15 cellular contexts compared by ENCODE assay signal in genomic region chr4:112448211-112448745, GRCh38.
DNase-seq lines count a peak whose midpoint lies in the region; FAIRE-seq and TF ChIP-seq lines count a peak whose summit lies in the region.
"Had no signal": no experiment of that assay in that cellular context is flagged by ENCODE, and none has a peak within 500 bp of the region (broad histone marks: within the 10 kb centered on the region; RNA-seq: fewer than 3 reads in every experiment).

No MANE protein-coding gene starts in this region.

- peak; percentile 22 for DNase-seq in NCI-H1436 (lab: John Stamatoyannopoulos, UW)
- DNase-seq in NCI-H1436 treated with DMSO at 0.1 percent for 48 hours (lab: John Stamatoyannopoulos, UW): no peak
- peak; percentile 67 for DNase-seq in NCI-H526 treated with DMSO at 0.1 percent for 48 hours (lab: John Stamatoyannopoulos, UW)
- DNase-seq in bronchial epithelial cell (ENCODE audit: low read depth): peak; percentile 63
- DNase-seq in retinal pigment epithelial cell (ENCODE audit: low read depth): peak; percentile 55
- DNase-seq in globus pallidus (ENCODE audit: low spot score): no peak
- no peak for DNase-seq in stimulated activated naive CD4-positive, alpha-beta T cell (lab: John Stamatoyannopoulos, UW)
- DNase-seq in GM10266 (ENCODE audit: extremely low spot score): no peak
- DNase-seq: 8988T; activated CD8-positive, alpha-beta memory T cell treated with anti-CD3 and anti-CD28 coated beads for 24 hours; activated effector memory CD4-positive, alpha-beta T cell treated with anti-CD3 and anti-CD28 coated beads, Interleukin-2, amount 50 U/mL, for 16 hours; CD8-positive, alpha-beta memory T cell; dorsolateral prefrontal cortex; GF-D8 had no signal

- no peak for FAIRE-seq in bronchial epithelial cell (lab: Jason Lieb, UNC)

- no peaks in the 10 kb centered on the region for H3K27me3 ChIP-seq in bronchial epithelial cell (ENCODE audit: control insufficient read depth, insufficient read depth, low read length)
- H3K27me3 ChIP-seq: suprapubic skin had no signal

- H3K4me3 ChIP-seq in bronchial epithelial cell (ENCODE audit: low read depth, low read length) (no peak overlapping the region), retinal pigment epithelial cell (ENCODE audit: low read length) (no peak overlapping the region)
- H3K4me3 ChIP-seq: dorsolateral prefrontal cortex, suprapubic skin had no signal

- H3K36me3 ChIP-seq in bronchial epithelial cell (ENCODE audit: control insufficient read depth, insufficient read depth, low read length): no peaks in the 10 kb centered on the region

- TF ChIP-seq CTCF in bronchial epithelial cell (IDR thresholded peaks at IDR 0.05; ENCODE audit: insufficient read depth, low read length, severe bottlenecking) (no peak), retinal pigment epithelial cell (conservative IDR thresholded peaks at IDR 0.05; ENCODE audit: low read depth, low read length) (no peak), GM10266 (IDR thresholded peaks at IDR 0.05; ENCODE audit: control insufficient read depth, insufficient read depth, low read depth, missing control alignments) (no peak)

Comparison
In these comparisons a context has a peak if more than half of its experiments do, and no peak if none do; other contexts are left out.
1. DNase-seq: peak in NCI-H1436 (single experiment), NCI-H526 treated with DMSO at 0.1 percent for 48 hours (single experiment), bronchial epithelial cell (single experiment) and retinal pigment epithelial cell (single experiment); none in NCI-H1436 treated with DMSO at 0.1 percent for 48 hours (single experiment), globus pallidus (single experiment), stimulated activated naive CD4-positive, alpha-beta T cell (0 of 6) and GM10266 (single experiment).